In genomic region chr6:53754330-53754729, GRCh38 we compare ENCODE assay signal across 27 cellular contexts. TPM values are rescaled to one million over a fixed set of nuclear protein-coding genes. Genes with fewer than 3 reads are reported as not detected.
DNase-seq lines count a peak whose midpoint lies in the region; ATAC-seq, FAIRE-seq and TF ChIP-seq lines count a peak whose summit lies in the region.
"Had no signal": no experiment of that assay in that cellular context is flagged by ENCODE, and none has a peak within 500 bp of the region (broad histone marks: within the 10 kb centered on the region; RNA-seq: fewer than 3 reads in every experiment).

No MANE protein-coding gene starts in this region.

- no peak overlapping the region for H4K91ac ChIP-seq in H9 (ENCODE audit: insufficient read length, low read depth, low read length)

- H4K5ac ChIP-seq in H9 (ENCODE audit: insufficient read length, low read depth, low read length) = no peak overlapping the region

- H3K36me3 ChIP-seq in left lung (no peaks in the 10 kb centered on the region), thyroid gland (no peaks in the 10 kb centered on the region), osteoblast (ENCODE audit: insufficient read depth, low read length) (no peaks in the 10 kb centered on the region)
- H3K36me3 ChIP-seq: BE2C; BLaER1 treated with 17β-estradiol and CSF1 and Interleukin-3, amounts not matched to agents 10 nM and 100 nM had no signal

- no peak overlapping the region for H3K4me3 ChIP-seq in left lung
- H3K4me3 ChIP-seq in thyroid gland (replicated peaks in 1 of 3) = no peak overlapping the region
- H3K4me3 ChIP-seq in osteoblast (ENCODE audit: insufficient read depth, low read length) = no peak overlapping the region
- H3K4me3 ChIP-seq: A549; BLaER1 treated with 17β-estradiol and CSF1 and Interleukin-3, amounts not matched to agents 10 nM and 100 nM had no signal

- FAIRE-seq in HTR-8/SVneo (lab: Jason Lieb, UNC) = peak; percentile 40
- FAIRE-seq: A549, D721Med, GM12891, GM18507, H54 had no signal

- H3K36me3 Mint-ChIP-seq in H9 (ENCODE audit: insufficient read depth in 1 of 3, low read depth in 3 of 3) = no peaks in the 10 kb centered on the region
- H3K36me3 Mint-ChIP-seq: CD14-positive monocyte; CD8-positive, alpha-beta memory T cell had no signal

- H3K23me2 ChIP-seq in H9 (ENCODE audit: insufficient read length, low read depth, low read length, poor library complexity, severe bottlenecking) = no peaks in the 10 kb centered on the region

- no peak overlapping the region for H3K4me3 Mint-ChIP-seq in H9
- H3K4me3 Mint-ChIP-seq: CD14-positive monocyte; CD4-positive, alpha-beta T cell; CD8-positive, alpha-beta memory T cell had no signal

- H2BK5ac ChIP-seq in H9 (ENCODE audit: insufficient read length, low read length) = no peak overlapping the region

- H3K9me3 ChIP-seq in H9 (ENCODE audit: control insufficient read depth, low read depth, low read length) (no peaks in the 10 kb centered on the region), left lung (no peaks in the 10 kb centered on the region), thyroid gland (no peaks in the 10 kb centered on the region), osteoblast (ENCODE audit: low read depth, low read length) (no peaks in the 10 kb centered on the region)
- H3K9me3 ChIP-seq: A549; BE2C; BLaER1 treated with 17β-estradiol and CSF1 and Interleukin-3, amounts not matched to agents 10 nM and 100 nM had no signal

- H2BK20ac ChIP-seq in H9 (ENCODE audit: low read depth, low read length, poor library complexity, severe bottlenecking) = no peak overlapping the region

- no peak overlapping the region for H2BK120ac ChIP-seq in H9 (ENCODE audit: low read depth, low read length, poor library complexity, severe bottlenecking)

- TF ChIP-seq CTCF in H9 (conservative IDR thresholded peaks at IDR 0.05) = no peak
- TF ChIP-seq CTCF in left lung (IDR thresholded peaks at IDR 0.05) = no peak
- no peak for TF ChIP-seq CTCF in thyroid gland (IDR thresholded peaks at IDR 0.05)
- TF ChIP-seq CTCF in osteoblast (IDR thresholded peaks at IDR 0.05; ENCODE audit: extremely low read depth, low read depth, low read length) = no peak

- no peaks in the 10 kb centered on the region for H3K9me3 Mint-ChIP-seq in H9
- H3K9me3 Mint-ChIP-seq: CD4-positive, alpha-beta T cell; CD8-positive, alpha-beta memory T cell had no signal

- H3K27ac ChIP-seq in H9 (ENCODE audit: insufficient read length, low read depth, low read length) = no peak overlapping the region
- H3K27ac ChIP-seq in left lung = no peak overlapping the region
- no peak overlapping the region for H3K27ac ChIP-seq in thyroid gland
- H3K27ac ChIP-seq in osteoblast (ENCODE audit: low read depth, low read length) = no peak overlapping the region
- H3K27ac ChIP-seq: A549; BLaER1 treated with 17β-estradiol and CSF1 and Interleukin-3, amounts not matched to agents 10 nM and 100 nM had no signal

- H4K20me1 ChIP-seq in H9 (ENCODE audit: control insufficient read depth, insufficient read depth, insufficient read length) (no peaks in the 10 kb centered on the region), osteoblast (ENCODE audit: insufficient read depth, low read length) (no peaks in the 10 kb centered on the region)
- H4K20me1 ChIP-seq: BLaER1 treated with 17β-estradiol and CSF1 and Interleukin-3, amounts not matched to agents 10 nM and 100 nM had no signal

- H3K4me2 ChIP-seq in H9 (ENCODE audit: insufficient read depth, insufficient read length, low read length) (no peak overlapping the region), osteoblast (ENCODE audit: insufficient read depth, low read length) (no peak overlapping the region)
- H3K4me2 ChIP-seq: A549; BLaER1 treated with 17β-estradiol and CSF1 and Interleukin-3, amounts not matched to agents 10 nM and 100 nM had no signal

- H3K79me2 ChIP-seq in H9 (ENCODE audit: insufficient read depth, low read length) (no peaks in the 10 kb centered on the region), osteoblast (ENCODE audit: insufficient read depth, low read length) (no peaks in the 10 kb centered on the region)

- H3K27me3 ChIP-seq in H9 (ENCODE audit: insufficient read depth, low read length) (no peaks in the 10 kb centered on the region), left lung (no peaks in the 10 kb centered on the region), thyroid gland (no peaks in the 10 kb centered on the region), osteoblast (ENCODE audit: insufficient read depth, low read length) (no peaks in the 10 kb centered on the region)
- H3K27me3 ChIP-seq: BE2C; BLaER1 treated with 17β-estradiol and CSF1 and Interleukin-3, amounts not matched to agents 10 nM and 100 nM had no signal

- H3K4me1 Mint-ChIP-seq in H9 = peaks cover 3 to 5% of the 10 kb centered on the region in 2 experiments
- H3K4me1 Mint-ChIP-seq: CD8-positive, alpha-beta memory T cell had no signal

- no peak overlapping the region for H3K9ac ChIP-seq in H9 (ENCODE audit: extremely low read depth, insufficient read length, low read length)
- H3K9ac ChIP-seq: BLaER1 treated with 17β-estradiol and CSF1 and Interleukin-3, amounts not matched to agents 10 nM and 100 nM had no signal

- no peaks in the 10 kb centered on the region for H3K27me3 Mint-ChIP-seq in H9 (ENCODE audit: low read depth)
- H3K27me3 Mint-ChIP-seq: CD4-positive, alpha-beta T cell had no signal

- H3K56ac ChIP-seq in H9 (ENCODE audit: insufficient read length, low read depth, low read length) = no peak overlapping the region

- H3K4ac ChIP-seq in H9 (ENCODE audit: low read depth, low read length) = no peak overlapping the region

- intact Hi-C loops in left lung (cut with DNase I) = no loop called here
- intact Hi-C loops in thyroid gland (cut with DNase I) = no loop called here

- no CpG with 5 or more reads among the region's 4 CpGs for WGBS in H9 (ENCODE audit: extremely low coverage, insufficient read length, low lambda C conversion rate)
- 66 to 69% methylated on average over 4 of the region's 4 CpGs for WGBS in thyroid gland, 2 donors

- H3K27ac Mint-ChIP-seq in H9 = no peak overlapping the region
- H3K27ac Mint-ChIP-seq: CD14-positive monocyte; CD4-positive, alpha-beta T cell; CD8-positive, alpha-beta memory T cell had no signal

- DNase-seq in H9 (no peak), HTR-8/SVneo (ENCODE audit: insufficient read length, low spot score) (no peak), left lung (peak in 1 of 2 donors; percentile 38), thyroid gland (peak; percentile 41 to 42), osteoblast (ENCODE audit: insufficient read length, low spot score, missing footprints) (no peak), putamen (ENCODE audit: low spot score) (no peak), NCI-H1105 (lab: John Stamatoyannopoulos, UW) (no peak)
- DNase-seq: 8988T; ACHN; AML-193; BE2C; CD4-positive, alpha-beta T cell; CD8-positive, alpha-beta memory T cell; DMS 273 treated with DMSO at 0.1 percent for 48 hours; DMS79; EL; GDM1; GOT3; HCEC 1CT had no signal

- H2BK12ac ChIP-seq in H9 (ENCODE audit: insufficient read length, low read depth, low read length) = no peak overlapping the region

- ATAC-seq in left lung (peak; percentile 75), GM21576 (IDR thresholded peaks at IDR 0.05; ENCODE audit: unreplicated experiment) (no peak)
- ATAC-seq: A549 had no signal

- no peaks in the 10 kb centered on the region for H3K79me1 ChIP-seq in H9 (ENCODE audit: insufficient read depth, low read depth, low read length, poor library complexity, severe bottlenecking)

- no peak overlapping the region for H2BK15ac ChIP-seq in H9 (ENCODE audit: low read depth, low read length)

- H3K18ac ChIP-seq in H9 (ENCODE audit: insufficient read length, low read depth, low read length) = no peak overlapping the region

- H3T11ph ChIP-seq in H9 (ENCODE audit: low read length) = no peak overlapping the region

- H3K4me1 ChIP-seq in H9 (ENCODE audit: insufficient read depth, low read length) (no peaks in the 10 kb centered on the region), left lung (no peaks in the 10 kb centered on the region), thyroid gland (no peaks in the 10 kb centered on the region), osteoblast (ENCODE audit: insufficient read depth, low read length) (peaks cover 5% of the 10 kb centered on the region)
- H3K4me1 ChIP-seq: BE2C; BLaER1 treated with 17β-estradiol and CSF1 and Interleukin-3, amounts not matched to agents 10 nM and 100 nM had no signal

- H3K23ac ChIP-seq in H9 (ENCODE audit: insufficient read length, low read depth, low read length) = no peak overlapping the region

- no peak for TF ChIP-seq POLR2A in thyroid gland (IDR thresholded peaks at IDR 0.05)

- H3K14ac ChIP-seq in H9 (ENCODE audit: insufficient read depth, low read length) = peak overlapping the region; percentile 1; the same call in 1 of the 2 replicates

- H2AK5ac ChIP-seq in H9 (ENCODE audit: insufficient read length, low read length) = no peak overlapping the region

- no peak overlapping the region for H4K8ac ChIP-seq in H9 (replicated peaks; ENCODE audit: insufficient read length, low read depth, low read length)

- H2AFZ ChIP-seq in H9 (ENCODE audit: low read length) (no peak overlapping the region), osteoblast (ENCODE audit: low read length) (no peak overlapping the region)

RNA-seq across cellular contexts. Expression of gene LRRC1, which starts 40.5 kb away (rescaled TPM):
- total RNA-seq in H9 (2021) = 8.4 and 10.3 TPM in 2 replicates
- 10 to 100 TPM; 10.1 to 16.4 TPM for total RNA-seq in left lung
- 10 to 100 TPM; 41.7 to 52.4 (median 48.4) TPM for total RNA-seq in thyroid gland
- total RNA-seq in osteoblast = 7.2 and 8.0 TPM in 2 replicates

Comparison
In these comparisons a context has a peak if more than half of its experiments do, and no peak if none do; other contexts are left out.
1. DNase-seq: peak in thyroid gland (2 of 2); none in H9 (single experiment), HTR-8/SVneo (single experiment), osteoblast (single experiment), putamen (single experiment) and NCI-H1105 (single experiment).